2 cellular contexts compared by ENCODE assay signal in genomic region chr2:159015174-159015573, GRCh38.
A peak's percentile ranks its signal among the peaks of the same experiment; 100 is the strongest.
TF ChIP-seq lines count a peak whose summit lies in the region.

No MANE protein-coding gene starts in this region.

TF ChIP-seq in A549, 52 proteins besides CTCF, POLR2A, EP300 and RAD21:
- TF ChIP-seq REST (IDR thresholded peaks at IDR 0.05) (no peak), ZFP36 (IDR thresholded peaks at IDR 0.05; ENCODE audit: borderline replicate concordance, partially characterized antibody) (peak; percentile 53)

TF ChIP-seq in HEK293, 187 proteins besides CTCF, POLR2A, EP300 and RAD21 (continued from another document):
- TF ChIP-seq ZNF174 (tag by site-specific recombination; IDR thresholded peaks at IDR 0.05) (no peak), ZNF585B (tag by site-specific recombination; IDR thresholded peaks at IDR 0.05) (peak; percentile 88)
